Comparison of ENCODE assay signal across 1 cellular context in the genomic region with DNA sequence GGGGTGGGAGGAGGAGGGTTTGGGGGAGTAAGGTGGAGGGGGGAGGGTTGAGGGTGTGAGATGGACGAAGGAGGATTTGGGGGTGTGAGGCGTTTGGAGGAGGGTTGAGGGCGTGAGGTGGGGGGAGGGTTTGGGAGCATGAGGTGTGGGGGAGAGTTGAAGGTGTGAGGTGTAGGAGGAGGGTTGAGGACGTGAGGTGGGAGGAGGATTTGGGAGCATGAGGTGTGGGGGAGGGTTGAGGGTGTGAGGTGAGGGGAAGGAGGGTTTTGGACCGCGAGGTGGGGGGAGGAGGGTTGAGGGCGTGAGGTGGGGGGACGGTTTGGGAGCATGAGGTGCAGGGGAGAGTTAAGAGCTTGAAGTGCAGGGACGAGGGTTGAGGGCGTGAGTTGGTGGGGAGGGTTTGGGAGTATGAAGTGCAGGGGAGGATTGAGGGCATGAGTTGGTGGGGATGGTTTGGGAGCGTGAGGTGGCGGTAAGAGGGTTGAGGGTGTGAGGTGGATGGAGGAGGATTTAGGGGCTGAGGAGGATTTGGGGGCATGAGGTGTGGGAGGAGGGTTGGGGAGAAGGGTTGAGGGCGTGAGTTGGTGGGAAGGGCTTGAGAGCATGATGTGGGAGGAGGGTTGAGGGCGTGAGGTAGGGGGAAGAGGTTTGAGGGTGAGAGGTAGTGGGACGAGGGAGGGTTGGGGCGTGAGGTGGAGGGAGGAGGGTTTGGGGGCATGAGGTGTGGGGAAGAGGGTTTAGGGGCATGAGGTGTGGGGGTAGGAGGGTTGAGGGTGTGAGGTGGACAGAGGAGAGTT.
A peak's percentile ranks its signal among the peaks of the same experiment; 100 is the strongest.
TF ChIP-seq lines count a peak whose summit lies in the region.

No MANE protein-coding gene starts in this region.

TF ChIP-seq in H1, 55 proteins besides CTCF, POLR2A, EP300 and RAD21 (continued from another document):
- TF ChIP-seq EGR1 (IDR thresholded peaks at IDR 0.05; ENCODE audit: borderline replicate concordance, low read depth, low read length) (no peak), ASH2L (IDR thresholded peaks at IDR 0.05; ENCODE audit: low read length) (no peak), SP1 (IDR thresholded peaks at IDR 0.05; ENCODE audit: low read depth, low read length) (no peak), BACH1 (IDR thresholded peaks at IDR 0.05; ENCODE audit: low read length) (no peak), CHD2 (IDR thresholded peaks at IDR 0.05; ENCODE audit: low read length) (no peak), TAF1 (IDR thresholded peaks at IDR 0.05; ENCODE audit: low read depth, low read length) (no peak), RBBP5 (IDR thresholded peaks at IDR 0.05; ENCODE audit: borderline replicate concordance, low read depth, low read length) (no peak)
- TF ChIP-seq, protein P1, sequence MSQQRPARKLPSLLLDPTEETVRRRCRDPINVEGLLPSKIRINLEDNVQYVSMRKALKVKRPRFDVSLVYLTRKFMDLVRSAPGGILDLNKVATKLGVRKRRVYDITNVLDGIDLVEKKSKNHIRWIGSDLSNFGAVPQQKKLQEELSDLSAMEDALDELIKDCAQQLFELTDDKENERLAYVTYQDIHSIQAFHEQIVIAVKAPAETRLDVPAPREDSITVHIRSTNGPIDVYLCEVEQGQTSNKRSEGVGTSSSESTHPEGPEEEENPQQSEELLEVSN (IDR thresholded peaks at IDR 0.05), result peak; percentile 36; the same call in 1 of the 2 replicates
- TF ChIP-seq, protein P2, sequence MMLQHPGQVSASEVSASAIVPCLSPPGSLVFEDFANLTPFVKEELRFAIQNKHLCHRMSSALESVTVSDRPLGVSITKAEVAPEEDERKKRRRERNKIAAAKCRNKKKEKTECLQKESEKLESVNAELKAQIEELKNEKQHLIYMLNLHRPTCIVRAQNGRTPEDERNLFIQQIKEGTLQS (IDR thresholded peaks at IDR 0.05; ENCODE audit: insufficient read depth, low read depth, low read length), result no peak
- TF ChIP-seq, protein P3, sequence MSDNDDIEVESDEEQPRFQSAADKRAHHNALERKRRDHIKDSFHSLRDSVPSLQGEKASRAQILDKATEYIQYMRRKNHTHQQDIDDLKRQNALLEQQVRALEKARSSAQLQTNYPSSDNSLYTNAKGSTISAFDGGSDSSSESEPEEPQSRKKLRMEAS (IDR thresholded peaks at IDR 0.05), result peak; percentile 58
TF ChIP-seq in H1: peak in this region for 2.
